Comparison of ENCODE assay signal across 25 cellular contexts in genomic region chr9:124132671-124133147, GRCh38.
DNase-seq lines count a peak whose midpoint lies in the region; FAIRE-seq and TF ChIP-seq lines count a peak whose summit lies in the region.
"Had no signal": no experiment of that assay in that cellular context is flagged by ENCODE, and none has a peak within 500 bp of the region (broad histone marks: within the 10 kb centered on the region; RNA-seq: fewer than 3 reads in every experiment).

No MANE protein-coding gene starts in this region.

- no peak overlapping the region for H4K5ac ChIP-seq in mesendoderm (ENCODE audit: low read length)

- H2BK15ac ChIP-seq in mesendoderm (replicated peaks; ENCODE audit: low read depth) (no peak overlapping the region), mesenchymal stem cell (ENCODE audit: low read depth, poor library complexity, severe bottlenecking) (no peak overlapping the region)

- H2BK5ac ChIP-seq in mesendoderm (ENCODE audit: low read length) (no peak overlapping the region), mesenchymal stem cell (ENCODE audit: low read depth, low read length, poor library complexity, severe bottlenecking) (no peak overlapping the region)

- no peaks in the 10 kb centered on the region for H3K36me3 ChIP-seq in mesendoderm (ENCODE audit: control insufficient read depth, insufficient read depth, low read length)
- no peaks in the 10 kb centered on the region for H3K36me3 ChIP-seq in ascending aorta
- H3K36me3 ChIP-seq in mesenchymal stem cell (ENCODE audit: control insufficient read depth in 1 of 2, insufficient read depth in 2 of 2, low read depth in 1 of 2, low read length in 2 of 2) = no peaks in the 10 kb centered on the region
- H3K36me3 ChIP-seq: pancreas, spleen had no signal

- no peak overlapping the region for H2AFZ ChIP-seq in mesenchymal stem cell (ENCODE audit: low read depth, low read length)

- H3K56ac ChIP-seq in mesendoderm (ENCODE audit: low read length) = no peak overlapping the region

- H3K4ac ChIP-seq in mesendoderm (ENCODE audit: low read depth, low read length) (no peak overlapping the region), mesenchymal stem cell (ENCODE audit: low read depth in 1 of 2, low read length in 2 of 2) (no peak overlapping the region)

- H3K4me3 ChIP-seq in choroid plexus epithelial cell (ENCODE audit: low read depth, low read length) (no peak overlapping the region), mesendoderm (ENCODE audit: low read length) (no peak overlapping the region), ascending aorta (no peak overlapping the region), mesenchymal stem cell (ENCODE audit: insufficient read depth in 1 of 2, low read depth in 1 of 2, low read length in 2 of 2) (no peak overlapping the region)
- H3K4me3 ChIP-seq: pancreas, spleen had no signal

- no CpG with 5 or more reads among the region's 10 CpGs for WGBS in mesendoderm (ENCODE audit: extremely low coverage, insufficient coverage, low lambda C conversion rate)
- WGBS in mesenchymal stem cell = 70% methylated on average over 10 of the region's 10 CpGs

- H4K8ac ChIP-seq in mesendoderm (ENCODE audit: low read depth, low read length) (no peak overlapping the region), mesenchymal stem cell (ENCODE audit: low read length) (no peak overlapping the region)

- DNase-seq in Daoy (ENCODE audit: low read depth) = peak; percentile 86
- peak; percentile 36 for DNase-seq in HT1080 (ENCODE audit: low read depth)
- DNase-seq in choroid plexus epithelial cell (ENCODE audit: low read depth) = peak; percentile 20
- peak; percentile 79 for DNase-seq in mesendoderm
- DNase-seq in urothelium cell line (ENCODE audit: low spot score) = no peak
- DNase-seq in ascending aorta (ENCODE audit: low spot score in 2 of 2) = no peak
- DNase-seq in amniotic stem cell (lab: John Stamatoyannopoulos, UW) = no peak
- no peak for DNase-seq in mesenchymal stem cell
- DNase-seq: activated B cell treated with CpG ODN at 0.5 μM for 24 hours; activated CD8-positive, alpha-beta memory T cell treated with anti-CD3 and anti-CD28 coated beads, Interleukin-2, amount 10 ng/mL, durations not matched to agents 7 days and 5 days; activated T-cell treated with anti-CD3 and anti-CD28 coated beads, Interleukin-2, amount 50 U/mL, for 72 hours; aorta; caudate nucleus; CD8-positive, alpha-beta memory T cell; HCEC 1CT; NCI-H1417 treated with DMSO at 0.1 percent for 48 hours; NCI-H2081 treated with DMSO at 0.1 percent for 48 hours; NCI-H446 treated with DMSO at 0.1 percent for 48 hours; right cardiac atrium; spleen had no signal

- H3K27ac ChIP-seq in mesendoderm (ENCODE audit: low read depth, low read length) (no peak overlapping the region), ascending aorta (no peak overlapping the region), mesenchymal stem cell (ENCODE audit: low read length, poor library complexity, severe bottlenecking) (no peak overlapping the region)
- H3K27ac ChIP-seq: KMS-11, pancreas, spleen had no signal

- H2BK120ac ChIP-seq in mesendoderm (ENCODE audit: low read depth, low read length) (no peak overlapping the region), mesenchymal stem cell (ENCODE audit: low read depth, low read length) (no peak overlapping the region)

- H3K79me2 ChIP-seq in mesendoderm (ENCODE audit: control insufficient read depth, insufficient read depth, low read length) = no peaks in the 10 kb centered on the region

- H3K4me1 ChIP-seq in mesendoderm (ENCODE audit: control insufficient read depth, low read depth, low read length) (peaks cover 2% of the 10 kb centered on the region), ascending aorta (no peaks in the 10 kb centered on the region), mesenchymal stem cell (ENCODE audit: control insufficient read depth, insufficient read depth, low read depth, low read length) (peaks cover 12% of the 10 kb centered on the region)
- H3K4me1 ChIP-seq: pancreas, spleen had no signal

- intact Hi-C loops in ascending aorta (cut with DNase I) = no loop called here

- no peak overlapping the region for H3K9ac ChIP-seq in mesendoderm (ENCODE audit: low read length)
- H3K9ac ChIP-seq in mesenchymal stem cell (ENCODE audit: low read length) = no peak overlapping the region
- H3K9ac ChIP-seq: KMS-11 had no signal

- peak overlapping the region in 1 of 2 experiments; percentile 40 for H2BK12ac ChIP-seq in mesenchymal stem cell (ENCODE audit: low read length in 2 of 2)

- H3K79me1 ChIP-seq in mesendoderm (ENCODE audit: low read length) (no peaks in the 10 kb centered on the region), mesenchymal stem cell (replicated peaks; ENCODE audit: low read length, poor library complexity, severe bottlenecking) (no peaks in the 10 kb centered on the region)

- TF ChIP-seq CTCF in choroid plexus epithelial cell (conservative IDR thresholded peaks at IDR 0.05; ENCODE audit: low read depth, low read length) (no peak), ascending aorta (IDR thresholded peaks at IDR 0.05) (no peak)

- FAIRE-seq in urothelium cell line (lab: Jason Lieb, UNC) = no peak
- FAIRE-seq: G401.6, GM19239, keratinocyte, pancreas had no signal

- no peak overlapping the region for H2AK5ac ChIP-seq in mesendoderm (ENCODE audit: low read length)
- H2AK5ac ChIP-seq in mesenchymal stem cell (ENCODE audit: low read length, severe bottlenecking) = no peak overlapping the region

- H4K91ac ChIP-seq in mesenchymal stem cell (ENCODE audit: low read length) = no peak overlapping the region

- H3K23ac ChIP-seq in mesendoderm (ENCODE audit: low read length) (no peak overlapping the region), mesenchymal stem cell (ENCODE audit: low read length in 2 of 2) (no peak overlapping the region)

- no peaks in the 10 kb centered on the region for H3K27me3 ChIP-seq in mesendoderm (ENCODE audit: insufficient read depth, low read length, poor library complexity)
- H3K27me3 ChIP-seq in ascending aorta = no peaks in the 10 kb centered on the region
- no peaks in the 10 kb centered on the region for H3K27me3 ChIP-seq in mesenchymal stem cell (ENCODE audit: control insufficient read depth in 1 of 2, insufficient read depth in 1 of 2, low read length in 2 of 2)
- H3K27me3 ChIP-seq: pancreas, spleen had no signal

- H3K4me2 ChIP-seq in mesendoderm (ENCODE audit: low read length) (no peak overlapping the region), mesenchymal stem cell (ENCODE audit: low read length, poor library complexity, severe bottlenecking) (no peak overlapping the region)
- H3K4me2 ChIP-seq: KMS-11 had no signal

- no peak overlapping the region for H3K14ac ChIP-seq in mesenchymal stem cell (ENCODE audit: low read length in 2 of 2)

- no peaks in the 10 kb centered on the region for H3K9me3 ChIP-seq in ascending aorta
- no peaks in the 10 kb centered on the region for H3K9me3 ChIP-seq in mesenchymal stem cell (ENCODE audit: control insufficient read depth, low read length)
- H3K9me3 ChIP-seq: pancreas, spleen had no signal

- no peak overlapping the region for H3K18ac ChIP-seq in mesendoderm (ENCODE audit: low read length)
- peak overlapping the region in 1 of 2 experiments; percentile 25 for H3K18ac ChIP-seq in mesenchymal stem cell (ENCODE audit: low read depth in 1 of 2, low read length in 2 of 2)

Comparison
In these comparisons a context has a peak if more than half of its experiments do, and no peak if none do; other contexts are left out.
1. DNase-seq: peak in Daoy (single experiment), HT1080 (single experiment), choroid plexus epithelial cell (single experiment) and mesendoderm (single experiment); none in urothelium cell line (single experiment), ascending aorta (0 of 2), amniotic stem cell (single experiment) and mesenchymal stem cell (single experiment).